In the genomic region with DNA sequence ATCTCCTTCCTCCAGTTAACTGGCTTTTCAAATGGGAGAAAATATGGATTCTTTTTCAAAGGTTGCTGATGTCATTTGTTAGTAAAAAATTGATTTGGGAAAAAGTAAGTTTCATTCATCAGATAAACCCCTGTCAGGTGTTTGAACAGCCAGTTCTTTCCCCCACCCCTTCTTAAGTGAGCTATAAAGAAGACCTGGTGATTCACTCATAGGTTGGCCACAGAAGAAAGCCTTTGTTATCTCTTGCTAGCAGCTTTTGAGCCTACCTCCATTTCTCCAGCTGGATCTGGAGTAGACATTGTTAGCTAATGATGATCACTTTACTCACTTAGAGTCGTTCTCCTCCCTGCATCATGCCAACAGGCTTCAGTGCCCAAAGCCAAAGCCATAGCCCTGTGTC, we compare ENCODE assay signal across 20 cellular contexts.
"Had no signal": no experiment of that assay in that cellular context is flagged by ENCODE, and none has a peak within 500 bp of the region (broad histone marks: within the 10 kb centered on the region; RNA-seq: fewer than 3 reads in every experiment).

No MANE protein-coding gene starts in this region.

- H3K27ac ChIP-seq: adrenal gland, epithelial cell of prostate, left lung, spleen, thoracic aorta, upper lobe of left lung, VCaP had no signal

- H3K27ac Mint-ChIP-seq: activated naive CD4-positive, alpha-beta T cell treated with anti-CD3 and anti-CD28 coated beads, Interleukin-2, amount 50 U/mL, for 24 hours; activated T-cell treated with anti-CD3 and anti-CD28 coated beads, Interleukin-2, amount 50 U/mL, for 72 hours; stimulated activated memory B cell treated with anti-CD40 and anti-IgM and Interleukin-4, amounts not matched to agents 10 μg/mL and 1 μg/mL and 100 μg/mL, for 72 hours had no signal

- ATAC-seq: activated T-cell treated with anti-CD3 and anti-CD28 coated beads, Interleukin-2, amount 50 U/mL, for 72 hours; left lung; stimulated activated memory B cell treated with anti-CD40 and anti-IgM and Interleukin-4, amounts not matched to agents 10 μg/mL and 1 μg/mL and 100 μg/mL, for 72 hours had no signal

- H3K4me1 ChIP-seq: left lung, spleen, upper lobe of left lung had no signal

- H3K27me3 Mint-ChIP-seq: activated naive CD4-positive, alpha-beta T cell treated with anti-CD3 and anti-CD28 coated beads, Interleukin-2, amount 50 U/mL, for 24 hours; stimulated activated memory B cell treated with anti-CD40 and anti-IgM and Interleukin-4, amounts not matched to agents 10 μg/mL and 1 μg/mL and 100 μg/mL, for 72 hours had no signal

- H3K4me1 Mint-ChIP-seq: activated naive CD4-positive, alpha-beta T cell treated with anti-CD3 and anti-CD28 coated beads, Interleukin-2, amount 50 U/mL, for 24 hours had no signal

- H3K4me3 ChIP-seq: adrenal gland, left lung, spleen, thoracic aorta, upper lobe of left lung had no signal

- DNase-seq: activated CD4-positive, CD25-positive, alpha-beta regulatory T cell treated with anti-CD3 and anti-CD28 coated beads, Interleukin-2, amount 50 U/mL, for 72 hours; activated CD8-positive, alpha-beta memory T cell treated with anti-CD3 and anti-CD28 coated beads for 24 hours; activated effector memory CD4-positive, alpha-beta T cell treated with anti-CD3 and anti-CD28 coated beads, Interleukin-2, amount 50 U/mL, for 16 hours; activated T-cell treated with anti-CD3 and anti-CD28 coated beads, Interleukin-2, amount 50 U/mL, for 72 hours; adrenal gland; foreskin melanocyte; glutamatergic neuron; hippocampal formation; kidney; left lung; occipital lobe; retina; spleen; stimulated activated CD4-positive, alpha-beta T cell treated with anti-CD3 and anti-CD28 coated beads, Interleukin-4, amount 100 ng/mL, for 4 hours; upper lobe of left lung had no signal

- H3K36me3 ChIP-seq: adrenal gland, left lung, thoracic aorta, upper lobe of left lung had no signal

- H3K9me3 ChIP-seq: adrenal gland, left lung, spleen, thoracic aorta, upper lobe of left lung had no signal

- H3K4me3 Mint-ChIP-seq: activated naive CD4-positive, alpha-beta T cell treated with anti-CD3 and anti-CD28 coated beads, Interleukin-2, amount 50 U/mL, for 24 hours; activated T-cell treated with anti-CD3 and anti-CD28 coated beads, Interleukin-2, amount 50 U/mL, for 72 hours; stimulated activated memory B cell treated with anti-CD40 and anti-IgM and Interleukin-4, amounts not matched to agents 10 μg/mL and 1 μg/mL and 100 μg/mL, for 72 hours had no signal

- H3K27me3 ChIP-seq: adrenal gland, left lung, spleen, upper lobe of left lung had no signal
